ENCODE assay signal across 8 cellular contexts in genomic region chrX:68196939-68197791, GRCh38.
DNase-seq lines count a peak whose midpoint lies in the region; ATAC-seq and TF ChIP-seq lines count a peak whose summit lies in the region.

No MANE protein-coding gene starts in this region.

- peak; percentile 36 to 65 for DNase-seq in NCI-H524 (lab: John Stamatoyannopoulos, UW)
- no peak for DNase-seq in NCI-H524 treated with DMSO at 0.1 percent for 48 hours (lab: John Stamatoyannopoulos, UW)
- DNase-seq in HT1080 (ENCODE audit: low read depth) = peak; percentile 18
- DNase-seq in RPMI7951 (ENCODE audit: low read depth) = peak; percentile 47
- DNase-seq in dermis blood vessel endothelial cell = peak; percentile 71
- peak; percentile 56 to 73 for DNase-seq in lung microvascular endothelial cell (ENCODE audit: low read depth in 2 of 2)
- no peak for DNase-seq in vagina (ENCODE audit: extremely low spot score in 2 of 2)

- no peaks in the 10 kb centered on the region for H3K9me3 ChIP-seq in vagina

- ATAC-seq in GM19328 (IDR thresholded peaks at IDR 0.05; ENCODE audit: unreplicated experiment) = peak; percentile 85

- intact Hi-C loops in vagina (cut with DNase I) = loop anchor here (5.0 kb wide), 1 partner anchor 265 kb away; no protein-coding TSS in a partner anchor

- H3K27ac ChIP-seq in vagina = no peak overlapping the region

- no peaks in the 10 kb centered on the region for H3K4me1 ChIP-seq in vagina

- peaks cover 0 to 4% of the 10 kb centered on the region in 2 donors for H3K36me3 ChIP-seq in vagina

- no peak overlapping the region for H3K4me3 ChIP-seq in vagina

- peak in 2 of 3 experiments; percentile 56 to 58 for TF ChIP-seq CTCF in vagina (IDR thresholded peaks at IDR 0.05)

- H3K27me3 ChIP-seq in vagina = no peaks in the 10 kb centered on the region

- no peak for TF ChIP-seq POLR2A in vagina (IDR thresholded peaks at IDR 0.05)

Comparison
In these comparisons a context has a peak if more than half of its experiments do, and no peak if none do; other contexts are left out.
1. DNase-seq: peak in NCI-H524 (2 of 2), HT1080 (single experiment), RPMI7951 (single experiment), dermis blood vessel endothelial cell (single experiment) and lung microvascular endothelial cell (2 of 2); none in NCI-H524 treated with DMSO at 0.1 percent for 48 hours (single experiment) and vagina (0 of 2).